25 cellular contexts compared by ENCODE assay signal in the genomic region with DNA sequence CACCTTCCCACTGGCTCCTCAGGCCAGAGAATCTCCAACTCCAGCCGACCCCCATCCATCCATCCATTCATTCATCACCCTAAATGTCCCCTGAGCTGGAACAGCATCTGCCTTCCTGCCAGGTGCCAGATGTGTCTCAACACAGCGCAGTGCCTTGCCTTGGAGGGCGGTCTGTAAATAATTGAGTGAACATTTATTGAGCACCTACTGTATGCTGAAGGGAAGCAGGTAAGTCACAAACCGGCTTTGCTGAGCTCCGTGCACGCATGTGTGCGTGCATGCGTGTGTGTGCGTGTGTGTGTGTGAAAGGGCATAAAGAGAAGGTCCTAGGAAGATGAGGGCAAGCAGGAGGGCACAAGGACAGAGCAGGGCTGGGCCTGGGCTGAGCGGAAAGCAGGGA. TPM values are rescaled to one million over a fixed set of nuclear protein-coding genes. Genes with fewer than 3 reads are reported as not detected.
"Had no signal": no experiment of that assay in that cellular context is flagged by ENCODE, and none has a peak within 500 bp of the region (broad histone marks: within the 10 kb centered on the region; RNA-seq: fewer than 3 reads in every experiment).

No MANE protein-coding gene starts in this region.

- H3K4me3 ChIP-seq: SJCRH30 had no signal

- H3K4me3 Mint-ChIP-seq: activated CD8-positive, alpha-beta T cell treated with anti-CD3 and anti-CD28 coated beads, Interleukin-2, amount 10 ng/mL, durations not matched to agents 7 days and 5 days; brain; central memory CD8-positive, alpha-beta T cell had no signal

- ATAC-seq: activated CD8-positive, alpha-beta T cell treated with anti-CD3 and anti-CD28 coated beads, Interleukin-2, amount 10 ng/mL, durations not matched to agents 7 days and 5 days; Right ventricle myocardium inferior had no signal

- H3K4me2 ChIP-seq: SK-N-SH had no signal

- H3K27ac Mint-ChIP-seq: activated CD8-positive, alpha-beta T cell treated with anti-CD3 and anti-CD28 coated beads, Interleukin-2, amount 10 ng/mL, durations not matched to agents 7 days and 5 days had no signal

- H3K36me3 ChIP-seq: SJCRH30 had no signal

- H3K9ac ChIP-seq: SK-N-SH had no signal

- DNase-seq: activated CD4-positive, alpha-beta T cell treated with anti-CD3 and anti-CD28 coated beads for 48 hours; activated CD4-positive, alpha-beta T cell treated with anti-CD3 and anti-CD28 coated beads, Interleukin-2, amount 50 U/mL, for 4 hours; activated CD4-positive, CD25-positive, alpha-beta regulatory T cell treated with anti-CD3 and anti-CD28 coated beads, Interleukin-2, amount 50 U/mL, for 72 hours; activated CD8-positive, alpha-beta memory T cell treated with anti-CD3 and anti-CD28 coated beads, Interleukin-2, amount 50 U/mL, for 48 hours; activated CD8-positive, alpha-beta T cell treated with anti-CD3 and anti-CD28 coated beads, Interleukin-2, amount 10 ng/mL, durations not matched to agents 7 days and 5 days; activated naive CD4-positive, alpha-beta T cell treated with anti-CD3 and anti-CD28 coated beads, Interleukin-2, amount 50 U/mL, for 16 hours; activated T-cell treated with anti-CD3 and anti-CD28 coated beads, Interleukin-2, amount 50 U/mL, for 1 hour; amniotic stem cell; KG1; NCI-H1048; NCI-H1930; NCI-H2171 treated with DMSO at 0.1 percent for 48 hours; NCI-H226; NCI-H526; NCI-H774; SJCRH30; SK-N-SH; T-helper 1 cell had no signal

- H3K4me1 ChIP-seq: SJCRH30 had no signal

- H3K9me3 ChIP-seq: SJCRH30, SK-N-SH had no signal

- FAIRE-seq: astrocyte had no signal

- H3K4me1 Mint-ChIP-seq: central memory CD8-positive, alpha-beta T cell had no signal

- H3K27ac ChIP-seq: SJCRH30 had no signal

- H3K9me3 Mint-ChIP-seq: brain; central memory CD8-positive, alpha-beta T cell had no signal

- H3K36me3 Mint-ChIP-seq: brain had no signal

RNA-seq across cellular contexts. Expression of a gene that starts 10.2 kb away (rescaled TPM):
- total RNA-seq: activated CD8-positive, alpha-beta T cell treated with anti-CD3 and anti-CD28 coated beads, Interleukin-2, amount 10 ng/mL, durations not matched to agents 7 days and 5 days; LHCN-M2; NCI-H460; OCI-LY7 had no signal
- polyA plus RNA-seq: SK-N-SH had no signal

RNA-seq across cellular contexts. Expression of a gene that starts 23.1 kb away (rescaled TPM):
- total RNA-seq: OCI-LY7 had no signal
